1 cellular context compared by ENCODE assay signal in genomic region chr20:6735913-6736845, GRCh38.
TF ChIP-seq lines count a peak whose summit lies in the region.

No MANE protein-coding gene starts in this region.

TF ChIP-seq in GM12878, 131 proteins besides CTCF, POLR2A, EP300 and RAD21 (continued from another document):
- TF ChIP-seq CEBPZ (IDR thresholded peaks at IDR 0.05; ENCODE audit: low read depth, low read length), result no peak
- no peak for TF ChIP-seq TARDBP (IDR thresholded peaks at IDR 0.05; ENCODE audit: borderline replicate concordance)
- TF ChIP-seq CHD2 (IDR thresholded peaks at IDR 0.05; ENCODE audit: borderline replicate concordance, low read depth, low read length), result no peak
- no peak for TF ChIP-seq ZBTB33 (IDR thresholded peaks at IDR 0.05)
- no peak for TF ChIP-seq SREBF2 (IDR thresholded peaks at IDR 0.05; ENCODE audit: low read length)
- no peak for TF ChIP-seq PBX3 (IDR thresholded peaks at IDR 0.05; ENCODE audit: insufficient replicate concordance, low read depth, low read length)
- no peak for TF ChIP-seq BHLHE40 (IDR thresholded peaks at IDR 0.05; ENCODE audit: borderline replicate concordance in 1 of 2, low read depth in 2 of 2, low read length in 1 of 2)
- TF ChIP-seq ATF7 (IDR thresholded peaks at IDR 0.05; ENCODE audit: low read depth), result no peak
- no peak for TF ChIP-seq POU2F2 (IDR thresholded peaks at IDR 0.05; ENCODE audit: borderline replicate concordance, low read depth, low read length)
- TF ChIP-seq ZZZ3 (IDR thresholded peaks at IDR 0.05; ENCODE audit: control insufficient read depth, insufficient read length, low read depth), result no peak
- TF ChIP-seq PML (IDR thresholded peaks at IDR 0.05; ENCODE audit: low read length), result no peak
- TF ChIP-seq MYB (IDR thresholded peaks at IDR 0.05; ENCODE audit: borderline replicate concordance, low read depth, low read length), result no peak
- TF ChIP-seq ESRRA (IDR thresholded peaks at IDR 0.05; ENCODE audit: low read length), result no peak
- TF ChIP-seq NKRF (conservative IDR thresholded peaks at IDR 0.05), result no peak
TF ChIP-seq in GM12878: peak in this region for 0.
